In the genomic region with DNA sequence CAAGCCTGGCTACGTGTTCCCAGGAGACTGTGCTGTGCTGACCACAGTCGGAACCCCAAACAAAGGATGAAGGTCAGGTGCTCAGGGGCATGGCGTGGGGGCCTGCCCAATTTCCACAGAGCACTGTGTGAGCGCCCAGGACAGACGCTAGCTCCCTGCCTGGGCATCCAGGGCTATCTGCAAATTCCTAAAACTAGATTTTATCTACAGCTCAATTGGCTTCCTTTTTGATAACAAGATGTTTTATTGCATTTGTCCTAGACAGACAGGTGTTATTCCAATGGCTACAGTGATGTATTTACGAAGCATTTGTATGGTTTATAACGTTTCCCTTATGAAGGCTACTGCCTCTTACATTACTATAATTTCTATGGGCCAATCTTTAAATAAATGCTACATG, we compare ENCODE assay signal across 29 cellular contexts.
"Had no signal": no experiment of that assay in that cellular context is flagged by ENCODE, and none has a peak within 500 bp of the region (broad histone marks: within the 10 kb centered on the region; RNA-seq: fewer than 3 reads in every experiment).

No MANE protein-coding gene starts in this region.

- ATAC-seq: effector memory CD8-positive, alpha-beta T cell; esophagus mucosa; gastrocnemius medialis; left ventricle myocardium superior; natural killer cell; right cardiac atrium; stimulated activated effector memory CD8-positive, alpha-beta T cell treated with anti-CD3 and anti-CD28 coated beads, Interleukin-12 subunit alpha, Interleukin-12 subunit beta, amount 100 ng/mL, for 72 hours had no signal

- H3K9ac ChIP-seq: parathyroid adenoma had no signal

- H3K36me3 Mint-ChIP-seq: natural killer cell; stimulated activated effector memory CD8-positive, alpha-beta T cell treated with anti-CD3 and anti-CD28 coated beads, Interleukin-12 subunit alpha, Interleukin-12 subunit beta, amount 100 ng/mL, for 72 hours had no signal

- H3K27me3 Mint-ChIP-seq: effector memory CD8-positive, alpha-beta T cell had no signal

- H3K27me3 ChIP-seq: gastrocnemius medialis, hepatocyte, sigmoid colon, stomach, thyroid gland, vagina had no signal

- FAIRE-seq: endometrium had no signal

- H3K27ac ChIP-seq: epithelial cell of prostate, gastrocnemius medialis, hepatocyte, parathyroid adenoma, prostate gland, sigmoid colon, stomach, thyroid gland, vagina had no signal

- H3K9me3 Mint-ChIP-seq: effector memory CD8-positive, alpha-beta T cell; immature natural killer cell; natural killer cell; neural crest cell had no signal

- H3K27ac Mint-ChIP-seq: effector memory CD8-positive, alpha-beta T cell; immature natural killer cell; memory B cell; natural killer cell; stimulated activated effector memory CD8-positive, alpha-beta T cell treated with anti-CD3 and anti-CD28 coated beads, Interleukin-12 subunit alpha, Interleukin-12 subunit beta, amount 100 ng/mL, for 72 hours had no signal

- H3K4me2 ChIP-seq: hepatocyte had no signal

- H3K4me1 ChIP-seq: parathyroid adenoma, prostate gland, thyroid gland had no signal

- DNase-seq: cortex of kidney; effector memory CD8-positive, alpha-beta T cell; foreskin fibroblast; gastrocnemius medialis; head of caudate nucleus; immature natural killer cell; islet precursor cell; kidney glomerular epithelial cell; left ventricle myocardium superior; natural killer cell; right cardiac atrium; sigmoid colon; stimulated activated CD4-positive, alpha-beta T cell treated with anti-CD3 and anti-CD28 coated beads, Interleukin-2, amount 100 ng/mL, for 24 hours; stimulated activated CD4-positive, alpha-beta T cell treated with anti-CD3 and anti-CD28 coated beads, Interleukin-4, amount 100 ng/mL, for 24 hours; stimulated activated naive CD4-positive, alpha-beta T cell treated with Interleukin-2 at 50 U/mL for 16 hours; stomach; thyroid gland; trophoblast cell had no signal

- H3K36me3 ChIP-seq: gastrocnemius medialis, prostate gland, stomach, thyroid gland, vagina had no signal

- H2AFZ ChIP-seq: hepatocyte, parathyroid adenoma had no signal

- H3K4me3 ChIP-seq: gastrocnemius medialis, hepatocyte, lung, prostate gland, sigmoid colon, stomach, thyroid gland, vagina had no signal

- H3K4me1 Mint-ChIP-seq: memory B cell, natural killer cell, neural crest cell had no signal

- H3K9me3 ChIP-seq: gastrocnemius medialis, prostate gland, sigmoid colon, stomach, thyroid gland, vagina had no signal

- H3K4me3 Mint-ChIP-seq: effector memory CD8-positive, alpha-beta T cell; immature natural killer cell; memory B cell; natural killer cell; neural crest cell; stimulated activated effector memory CD8-positive, alpha-beta T cell treated with anti-CD3 and anti-CD28 coated beads, Interleukin-12 subunit alpha, Interleukin-12 subunit beta, amount 100 ng/mL, for 72 hours had no signal

- H3K79me2 ChIP-seq: parathyroid adenoma had no signal
